27 cellular contexts compared by ENCODE assay signal in the genomic region with DNA sequence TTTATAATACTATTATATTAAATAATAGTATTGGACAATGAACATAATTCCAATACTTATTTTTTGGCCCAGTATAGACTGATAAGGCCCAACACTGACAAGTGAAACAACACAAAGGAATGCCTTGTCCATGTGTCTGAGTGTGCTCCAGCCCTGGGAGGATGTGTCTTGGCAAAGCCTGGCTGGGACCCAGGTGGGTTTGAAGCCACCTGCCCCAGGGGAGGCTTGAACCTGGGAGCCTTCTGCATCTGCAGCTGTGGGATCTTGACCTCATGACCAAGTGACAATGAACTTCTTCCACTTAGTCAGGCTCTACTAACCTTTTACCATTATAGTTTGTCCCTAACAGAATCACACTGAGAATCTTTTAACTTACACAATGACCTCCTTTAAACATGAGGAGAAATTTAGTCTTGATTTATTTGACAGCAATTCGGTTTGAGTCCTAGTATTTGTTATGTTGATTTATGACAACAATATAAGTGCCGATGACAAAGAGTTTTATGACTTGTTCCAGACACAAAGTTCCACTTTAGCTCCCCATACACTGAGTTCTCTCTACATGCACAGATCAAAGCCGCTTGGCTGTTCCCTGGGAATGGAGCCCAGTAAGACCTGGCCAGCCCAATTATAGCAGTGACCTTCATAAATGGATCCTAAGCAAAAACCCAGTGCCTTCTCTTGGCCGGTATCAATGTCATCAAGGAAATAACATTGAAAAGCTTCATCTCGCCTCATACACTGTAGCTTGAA.
DNase-seq lines count a peak whose midpoint lies in the region; ATAC-seq, FAIRE-seq and TF ChIP-seq lines count a peak whose summit lies in the region.
"Had no signal": no experiment of that assay in that cellular context is flagged by ENCODE, and none has a peak within 500 bp of the region (broad histone marks: within the 10 kb centered on the region; RNA-seq: fewer than 3 reads in every experiment).

No MANE protein-coding gene starts in this region.

- no peak for TF ChIP-seq CTCF in left ventricle myocardium inferior (IDR thresholded peaks at IDR 0.05; ENCODE audit: borderline replicate concordance)
- no peak for TF ChIP-seq CTCF in mucosa of descending colon (IDR thresholded peaks at IDR 0.05)
- TF ChIP-seq CTCF in stomach (IDR thresholded peaks at IDR 0.05) = no peak
- TF ChIP-seq CTCF in MM.1S (IDR thresholded peaks at IDR 0.05; ENCODE audit: low read length) = no peak

- no peak overlapping the region for H2AFZ ChIP-seq in MM.1S (ENCODE audit: low read length)
- H2AFZ ChIP-seq: GM23338 had no signal

- no peak overlapping the region for H3K9ac ChIP-seq in MM.1S (ENCODE audit: low read length)
- H3K9ac ChIP-seq: KMS-11 had no signal

- no peaks in the 10 kb centered on the region for H3F3A ChIP-seq in MM.1S (ENCODE audit: insufficient read depth, low read length)

- H4K20me1 ChIP-seq in MM.1S (ENCODE audit: insufficient read depth, low read length) = no peaks in the 10 kb centered on the region

- intact Hi-C loops in left ventricle myocardium inferior (cut with micrococcal nuclease) (no loop called here), mucosa of descending colon (cut with DNase I, micrococcal nuclease) (no loop called here), stomach (cut with DNase I; ENCODE audit: low total_unique reads) (no loop called here)

- H3K9me3 ChIP-seq in left ventricle myocardium inferior (replicated peaks) = no peaks in the 10 kb centered on the region
- H3K9me3 ChIP-seq in mucosa of descending colon = no peaks in the 10 kb centered on the region
- no peaks in the 10 kb centered on the region for H3K9me3 ChIP-seq in stomach
- H3K9me3 ChIP-seq in MM.1S (replicated peaks; ENCODE audit: insufficient read depth, low read length) = no peaks in the 10 kb centered on the region
- H3K9me3 ChIP-seq: A549, Caco-2 had no signal

- DNase-seq in NCI-H2227 treated with DMSO at 0.1 percent for 48 hours (lab: John Stamatoyannopoulos, UW) (peak; percentile 63), left ventricle myocardium inferior (peak; percentile 30), mucosa of descending colon (no peak), stomach (no peak), MM.1S (no peak), urothelium cell line (ENCODE audit: low spot score) (no peak)
- DNase-seq: AML-193; C1 segment of cervical spinal cord; Caco-2; CD4-positive, alpha-beta memory T cell; DMS 273 treated with DMSO at 0.1 percent for 48 hours; DMS79; EL; GDM1; H9; IMR-90; NCI-H1092; NCI-H1436 treated with DMSO at 0.1 percent for 48 hours; NCI-H187 treated with DMSO at 0.1 percent for 48 hours; NCI-H526 treated with DMSO at 0.1 percent for 48 hours; RPMI8226; SHP77 treated with DMSO at 0.1 percent for 48 hours had no signal

- TF ChIP-seq EP300 in Ishikawa (IDR thresholded peaks at IDR 0.05; ENCODE audit: borderline replicate concordance) (no peak), stomach (IDR thresholded peaks at IDR 0.05) (no peak)

- H3K27ac ChIP-seq in left ventricle myocardium inferior (replicated peaks) = peak overlapping the region; percentile 67
- H3K27ac ChIP-seq in stomach = no peak overlapping the region
- H3K27ac ChIP-seq in MM.1S (ENCODE audit: low read length) = no peak overlapping the region
- H3K27ac ChIP-seq: A549, KMS-11 had no signal

- no peak overlapping the region for H3K4me3 ChIP-seq in left ventricle myocardium inferior
- H3K4me3 ChIP-seq in mucosa of descending colon = no peak overlapping the region
- H3K4me3 ChIP-seq in stomach = no peak overlapping the region
- H3K4me3 ChIP-seq in MM.1S (ENCODE audit: low read length) = no peak overlapping the region
- H3K4me3 ChIP-seq: A549, GM12878, GM23338 had no signal

- peak; percentile 91 for ATAC-seq in mucosa of descending colon
- ATAC-seq: A549, GM12878, GM23338 had no signal

- FAIRE-seq in urothelium cell line (lab: Jason Lieb, UNC) = no peak
- FAIRE-seq: A549, GM12878 had no signal

- TF ChIP-seq RAD21 in Ishikawa (IDR thresholded peaks at IDR 0.05; ENCODE audit: low read depth) = no peak

- H3K36me3 ChIP-seq in left ventricle myocardium inferior (no peaks in the 10 kb centered on the region), mucosa of descending colon (ENCODE audit: low read depth) (no peaks in the 10 kb centered on the region), stomach (no peaks in the 10 kb centered on the region), MM.1S (replicated peaks; ENCODE audit: insufficient read depth, low read length) (no peaks in the 10 kb centered on the region)

- H3K27me3 ChIP-seq in left ventricle myocardium inferior (ENCODE audit: low read depth) (no peaks in the 10 kb centered on the region), stomach (no peaks in the 10 kb centered on the region), MM.1S (replicated peaks; ENCODE audit: insufficient read depth, low read length) (no peaks in the 10 kb centered on the region)

- no peak for TF ChIP-seq POLR2A in stomach (IDR thresholded peaks at IDR 0.05)

- no peaks in the 10 kb centered on the region for H3K79me2 ChIP-seq in MM.1S (ENCODE audit: low read length)

- no peak overlapping the region for H3K4me2 ChIP-seq in MM.1S (ENCODE audit: low read depth, low read length)
- H3K4me2 ChIP-seq: A549, GM23338, KMS-11 had no signal

- H3K4me1 ChIP-seq in left ventricle myocardium inferior (peaks cover 4% of the 10 kb centered on the region), mucosa of descending colon (ENCODE audit: low read depth) (no peaks in the 10 kb centered on the region), stomach (no peaks in the 10 kb centered on the region), MM.1S (ENCODE audit: low read length) (no peaks in the 10 kb centered on the region)
- H3K4me1 ChIP-seq: A549, Caco-2 had no signal

- H3K9me2 ChIP-seq in MM.1S (replicated peaks; ENCODE audit: insufficient read depth, low read length) = no peaks in the 10 kb centered on the region

- WGBS in stomach, 5 donors = 72 to 84% (median 80%) methylated on average over 5 of the region's 5 CpGs

TF ChIP-seq in Ishikawa, 13 proteins besides CTCF, POLR2A, EP300 and RAD21:
- TF ChIP-seq NFIC (IDR thresholded peaks at IDR 0.05) (0 out of 2 replicates have a peak, but pooled peaks have one; percentile 15), ZBTB7A (IDR thresholded peaks at IDR 0.05; ENCODE audit: low read depth) (no peak)

Comparison
In these comparisons a context has a peak if more than half of its experiments do, and no peak if none do; other contexts are left out.
1. DNase-seq: peak in NCI-H2227 treated with DMSO at 0.1 percent for 48 hours (single experiment) and left ventricle myocardium inferior (single experiment); none in mucosa of descending colon (0 of 3), stomach (single experiment), MM.1S (single experiment) and urothelium cell line (single experiment).